31 cellular contexts compared by ENCODE assay signal in genomic region chr10:24834869-24835268, GRCh38.
"Had no signal": no experiment of that assay in that cellular context is flagged by ENCODE, and none has a peak within 500 bp of the region (broad histone marks: within the 10 kb centered on the region; RNA-seq: fewer than 3 reads in every experiment).

No MANE protein-coding gene starts in this region.

- H3K27me3 Mint-ChIP-seq: activated CD4-positive, alpha-beta memory T cell treated with anti-CD3 and anti-CD28 coated beads, Interleukin-2, amount 10 ng/mL, durations not matched to agents 7 days and 5 days; activated naive CD8-positive, alpha-beta T cell; activated naive CD8-positive, alpha-beta T cell treated with anti-CD3 and anti-CD28 coated beads, Interleukin-2, amount 50 U/mL, for 24 hours had no signal

- H3K4me3 ChIP-seq: PC-9 had no signal

- H3K27ac Mint-ChIP-seq: activated CD4-positive, alpha-beta memory T cell treated with anti-CD3 and anti-CD28 coated beads, Interleukin-2, amount 10 ng/mL, durations not matched to agents 7 days and 5 days; activated CD8-positive, alpha-beta memory T cell treated with anti-CD3 and anti-CD28 coated beads, Interleukin-2, amount 10 ng/mL, durations not matched to agents 7 days and 5 days; activated naive CD4-positive, alpha-beta T cell treated with anti-CD3 and anti-CD28 coated beads, Interleukin-2, amount 10 ng/mL, durations not matched to agents 7 days and 5 days; activated naive CD8-positive, alpha-beta T cell; activated naive CD8-positive, alpha-beta T cell treated with anti-CD3 and anti-CD28 coated beads, Interleukin-2, amount 50 U/mL, for 24 hours had no signal

- H3K36me3 ChIP-seq: brain microvascular endothelial cell had no signal

- H3K36me3 Mint-ChIP-seq: activated CD8-positive, alpha-beta memory T cell treated with anti-CD3 and anti-CD28 coated beads, Interleukin-2, amount 10 ng/mL, durations not matched to agents 7 days and 5 days; activated naive CD4-positive, alpha-beta T cell treated with anti-CD3 and anti-CD28 coated beads, Interleukin-2, amount 10 ng/mL, durations not matched to agents 7 days and 5 days had no signal

- ATAC-seq: activated CD8-positive, alpha-beta memory T cell treated with anti-CD3 and anti-CD28 coated beads, Interleukin-2, amount 10 ng/mL, durations not matched to agents 7 days and 5 days; activated naive CD8-positive, alpha-beta T cell treated with anti-CD3 and anti-CD28 coated beads, Interleukin-2, amount 50 U/mL, for 24 hours; Right ventricle myocardium inferior; SK-N-SH treated with all-trans-retinoic acid at 6 μM for 48 hours had no signal

- DNase-seq: activated CD4-positive, alpha-beta memory T cell treated with anti-CD3 and anti-CD28 coated beads, Interleukin-2, amount 10 ng/mL, durations not matched to agents 7 days and 5 days; activated CD4-positive, alpha-beta T cell treated with anti-CD3 and anti-CD28 coated beads for 1 hour; activated CD4-positive, alpha-beta T cell treated with anti-CD3 and anti-CD28 coated beads for 48 hours; activated CD4-positive, CD25-positive, alpha-beta regulatory T cell; activated CD8-positive, alpha-beta memory T cell treated with anti-CD3 and anti-CD28 coated beads for 24 hours; activated CD8-positive, alpha-beta memory T cell treated with anti-CD3 and anti-CD28 coated beads, Interleukin-2, amount 10 ng/mL, durations not matched to agents 7 days and 5 days; activated CD8-positive, alpha-beta memory T cell treated with anti-CD3 and anti-CD28 coated beads, Interleukin-2, amount 50 U/mL, for 48 hours; activated effector memory CD4-positive, alpha-beta T cell treated with Interleukin-2 at 50 U/mL for 16 hours; activated naive CD4-positive, alpha-beta T cell treated with anti-CD3 and anti-CD28 coated beads, Interleukin-2, amount 10 ng/mL, durations not matched to agents 7 days and 5 days; activated naive CD8-positive, alpha-beta T cell treated with anti-CD3 and anti-CD28 coated beads, Interleukin-2, amount 50 U/mL, for 24 hours; activated T-cell treated with anti-CD3 and anti-CD28 coated beads, Interleukin-2, amount 50 U/mL, for 48 hours; anterior cingulate cortex; brain microvascular endothelial cell; central memory CD4-positive, alpha-beta T cell; NCI-H1092 treated with DMSO at 0.1 percent for 48 hours; NCI-H1417; NCI-H146; NCI-H187; NCI-H2029 treated with DMSO at 0.1 percent for 48 hours; NCI-H226; NCI-H524 treated with DMSO at 0.1 percent for 48 hours; PC-9; SIG-M5; T-helper 1 cell; T-helper 2 cell; T-helper 9 cell had no signal

- H3K27ac ChIP-seq: brain microvascular endothelial cell, PC-9, RWPE1, VCaP had no signal

- H3K4me1 Mint-ChIP-seq: activated CD4-positive, alpha-beta memory T cell treated with anti-CD3 and anti-CD28 coated beads, Interleukin-2, amount 10 ng/mL, durations not matched to agents 7 days and 5 days; activated CD8-positive, alpha-beta memory T cell treated with anti-CD3 and anti-CD28 coated beads, Interleukin-2, amount 10 ng/mL, durations not matched to agents 7 days and 5 days; activated naive CD4-positive, alpha-beta T cell treated with anti-CD3 and anti-CD28 coated beads, Interleukin-2, amount 10 ng/mL, durations not matched to agents 7 days and 5 days; activated naive CD8-positive, alpha-beta T cell treated with anti-CD3 and anti-CD28 coated beads, Interleukin-2, amount 50 U/mL, for 24 hours had no signal

- H3K4me3 Mint-ChIP-seq: activated CD4-positive, alpha-beta memory T cell treated with anti-CD3 and anti-CD28 coated beads, Interleukin-2, amount 10 ng/mL, durations not matched to agents 7 days and 5 days; activated CD8-positive, alpha-beta memory T cell treated with anti-CD3 and anti-CD28 coated beads, Interleukin-2, amount 10 ng/mL, durations not matched to agents 7 days and 5 days; activated naive CD4-positive, alpha-beta T cell treated with anti-CD3 and anti-CD28 coated beads, Interleukin-2, amount 10 ng/mL, durations not matched to agents 7 days and 5 days; activated naive CD8-positive, alpha-beta T cell; activated naive CD8-positive, alpha-beta T cell treated with anti-CD3 and anti-CD28 coated beads, Interleukin-2, amount 50 U/mL, for 24 hours had no signal

- H3K27me3 ChIP-seq: brain microvascular endothelial cell had no signal

- H2AFZ ChIP-seq: PC-9 had no signal

- H3K4me2 ChIP-seq: PC-9 had no signal
